Comparison of ENCODE assay signal across 8 cellular contexts in the genomic region with DNA sequence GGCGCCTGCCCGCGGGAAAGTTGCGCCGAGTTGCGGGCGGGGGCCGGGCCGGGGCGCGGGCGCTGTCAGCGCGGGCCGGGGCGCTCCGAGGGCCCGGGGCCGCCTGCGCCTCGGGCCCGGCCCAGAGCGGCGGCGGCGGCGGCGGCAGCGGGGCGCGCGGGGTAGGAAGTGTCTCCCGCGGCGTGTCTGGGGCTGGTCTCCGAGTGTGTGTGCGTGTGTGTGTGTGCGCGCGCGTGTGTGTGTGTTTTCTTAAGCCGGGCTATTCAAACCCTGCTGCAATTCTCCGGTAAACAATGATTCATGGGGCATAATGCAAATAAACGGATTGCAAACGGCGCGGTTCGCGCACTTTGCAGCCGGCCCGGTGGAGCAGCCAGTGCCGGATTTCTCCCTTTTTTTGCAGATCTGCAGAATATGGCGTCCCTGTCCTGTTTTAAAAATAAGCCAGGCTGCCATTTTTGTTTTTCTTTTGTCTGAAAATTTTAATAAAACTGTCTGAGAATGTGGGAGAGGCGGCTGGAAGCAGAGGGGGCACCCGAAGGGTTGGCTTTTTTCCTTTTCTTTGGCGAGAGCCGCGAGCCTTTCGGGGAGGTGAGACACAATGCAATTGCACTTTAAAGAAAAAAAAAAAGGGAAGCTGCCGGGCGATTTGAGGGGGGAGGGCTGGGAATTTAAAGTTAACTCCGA. TPM values are rescaled to one million over a fixed set of nuclear protein-coding genes. Genes with fewer than 3 reads are reported as not detected.
DNase-seq lines count a peak whose midpoint lies in the region; ATAC-seq and TF ChIP-seq lines count a peak whose summit lies in the region.

No MANE protein-coding gene starts in this region.

- peak in 2 of 4 donors; percentile 11 to 36 for TF ChIP-seq POLR2A in esophagus squamous epithelium (IDR thresholded peaks at IDR 0.05)

- TF ChIP-seq CTCF in GM13977 (IDR thresholded peaks at IDR 0.05; ENCODE audit: extremely low read depth, insufficient read depth, missing control alignments) (no peak), OCI-LY7 (conservative IDR thresholded peaks at IDR 0.05; ENCODE audit: low read length) (no peak), esophagus squamous epithelium (IDR thresholded peaks at IDR 0.05) (no peak)

- no peaks in the 10 kb centered on the region for H3K9me2 ChIP-seq in OCI-LY7 (ENCODE audit: insufficient read depth, low read length)

- in situ Hi-C loops in GM13977 (cut with MboI; ENCODE audit: low pct_unique_long_range_greater_than_20kb, low sequenced_read_pairs, unreplicated experiment), result no loop called here

- H3K9me3 ChIP-seq in OCI-LY7 (ENCODE audit: low read length) (no peaks in the 10 kb centered on the region), esophagus squamous epithelium (no peaks in the 10 kb centered on the region)

- peak overlapping the region; percentile 73 for H3K4me3 ChIP-seq in OCI-LY7 (ENCODE audit: low read depth, low read length, poor library complexity, severe bottlenecking)
- H3K4me3 ChIP-seq in esophagus squamous epithelium, result peak overlapping the region; percentile 36 to 86 (median 66)

- peaks cover 12% of the 10 kb centered on the region for H3K79me2 ChIP-seq in OCI-LY7 (ENCODE audit: insufficient read depth, low read depth, low read length)

- POLR2A ChIA-PET in OCI-LY7 (lab: Charles Lee), result interaction anchor here (0.6 to 1.4 kb wide), 5 partner anchors 15 to 606 kb away, joined by 3 to 8 read pairs (median 3); a partner anchor contains a TSS

- H3K27ac ChIP-seq in OCI-LY7 (ENCODE audit: low read depth, low read length, poor library complexity, severe bottlenecking) (peak overlapping the region; percentile 73), esophagus squamous epithelium (peak overlapping the region; percentile 88 to 99 (median 94))

- H3K27me3 ChIP-seq in esophagus squamous epithelium, result no peaks in the 10 kb centered on the region

- BruUV-seq in OCI-LY7 (replicated peaks; lab: Mats Ljungman, UMichigan), result TSS peak; percentile 78

- DNase-seq in GM13977 (ENCODE audit: low spot score), result peak; percentile 63
- peak; percentile 75 for DNase-seq in OCI-LY7 (ENCODE audit: low spot score)
- DNase-seq in activated T-cell treated with anti-CD3 and anti-CD28 coated beads, Interleukin-2, amount 50 U/mL, for 48 hours, result peak; percentile 67 to 74
- peak; percentile 11 for DNase-seq in esophagus squamous epithelium (lab: John Stamatoyannopoulos, UW)
- DNase-seq in myocyte (ENCODE audit: low read depth), result peak; percentile 58
- peak; percentile 39 for DNase-seq in stimulated activated naive CD8-positive, alpha-beta T cell treated with anti-CD3 and anti-CD28 coated beads, Interleukin-15, Interleukin-2, amounts not matched to agents 100 U/mL and 50 U/mL, for 24 hours
- no peak for DNase-seq in middle frontal gyrus (ENCODE audit: extremely low spot score, low spot score)

- intact Hi-C loops in OCI-LY7 (cut with micrococcal nuclease; ENCODE audit: unreplicated experiment) (loop anchor here (2.0 kb wide), 1 partner anchor 76 kb away; no protein-coding TSS in a partner anchor), esophagus squamous epithelium (cut with DNase I) (no loop called here)

- ATAC-seq in HG03565 (IDR thresholded peaks at IDR 0.05; ENCODE audit: unreplicated experiment), result peak; percentile 21
- peak; percentile 65 for ATAC-seq in stimulated activated naive CD8-positive, alpha-beta T cell treated with anti-CD3 and anti-CD28 coated beads, Interleukin-15, Interleukin-2, amounts not matched to agents 100 U/mL and 50 U/mL, for 24 hours

- CTCF ChIA-PET in OCI-LY7 (lab: Charles Lee; ENCODE audit: unreplicated experiment), result no interaction called here

- H3K36me3 ChIP-seq in OCI-LY7 (ENCODE audit: insufficient read depth, low read length) (no peaks in the 10 kb centered on the region), esophagus squamous epithelium (no peaks in the 10 kb centered on the region)

- WGBS in esophagus squamous epithelium, 2 donors, result 0% methylated on average over 10 to 20 of the region's 62 CpGs

- H3K4me2 ChIP-seq in OCI-LY7 (ENCODE audit: low read length), result peak overlapping the region; percentile 95

- no peaks in the 10 kb centered on the region for H4K20me1 ChIP-seq in OCI-LY7 (ENCODE audit: insufficient read depth, low read length)

- peaks cover 27% of the 10 kb centered on the region for H3K4me1 ChIP-seq in OCI-LY7 (ENCODE audit: insufficient read depth, low read length, poor library complexity, severe bottlenecking)
- peaks cover 22 to 60% (median 26%) of the 10 kb centered on the region in 3 donors for H3K4me1 ChIP-seq in esophagus squamous epithelium

- peak overlapping the region; percentile 93 for H2AFZ ChIP-seq in OCI-LY7 (ENCODE audit: low read length)

RNA-seq across cellular contexts. Expression of a gene that starts 0.6 kb away (rescaled TPM):
- total RNA-seq in OCI-LY7 (2014; rRNA removed; shearing (Covaris generic)), result 8.9 and 10.2 TPM in 2 replicates
- 26.1 and 29.0 TPM in 2 replicates for total RNA-seq in OCI-LY7 (2022)
- 10 to 100 TPM in 3 of 4 donors, 1 to 10 TPM in 1; 3.6 to 18.9 (median 13.7) TPM for total RNA-seq in esophagus squamous epithelium
- 20.4 and 28.0 TPM in 2 replicates for total RNA-seq in myocyte
- 30.2 TPM for polyA plus RNA-seq in myocyte (2012)
